ENCODE assay signal across 8 cellular contexts in genomic region chr5:32710335-32710858, GRCh38. TPM values are rescaled to one million over a fixed set of nuclear protein-coding genes. Genes with fewer than 3 reads are reported as not detected.
DNase-seq lines count a peak whose midpoint lies in the region; ATAC-seq and TF ChIP-seq lines count a peak whose summit lies in the region.

No MANE protein-coding gene starts in this region.

- H3K4me3 Mint-ChIP-seq in Caco-2 (ENCODE audit: unreplicated experiment): peak overlapping the region; percentile 76
- peak overlapping the region; percentile 70 for H3K4me3 Mint-ChIP-seq in activated naive CD8-positive, alpha-beta T cell treated with anti-CD3 and anti-CD28 coated beads, Interleukin-2, amount 50 U/mL, for 24 hours

- H3K27me3 ChIP-seq in Caco-2 (replicated peaks; ENCODE audit: control insufficient read depth, insufficient read depth, low read length): no peaks in the 10 kb centered on the region
- H3K27me3 ChIP-seq in iPS-20b (ENCODE audit: insufficient read depth, low read length): peaks cover 79% of the 10 kb centered on the region
- H3K27me3 ChIP-seq in spleen (replicated peaks in 1 of 7): peaks cover 0 to 81% (median 33%) of the 10 kb centered on the region in 7 donors

- H3K36me3 ChIP-seq in Caco-2 (ENCODE audit: control insufficient read depth, insufficient read depth, low read length) (no peaks in the 10 kb centered on the region), iPS-20b (ENCODE audit: insufficient read depth, low read depth, low read length) (no peaks in the 10 kb centered on the region), spleen (no peaks in the 10 kb centered on the region)

- no peaks in the 10 kb centered on the region for H3K4me1 ChIP-seq in Caco-2
- H3K4me1 ChIP-seq in iPS-20b (ENCODE audit: insufficient read depth, low read length): peaks cover 11% of the 10 kb centered on the region; the same call in 1 of the 2 replicates
- H3K4me1 ChIP-seq in spleen: peaks cover 15 to 66% (median 53%) of the 10 kb centered on the region in 6 donors

- WGBS in spleen, 5 donors: 1 to 3% (median 1%) methylated on average over 23 to 29 of the region's 29 CpGs

- CTCF ChIA-PET in Caco-2 (lab: Charles Lee): no interaction called here

- H3K27ac ChIP-seq in iPS-20b (ENCODE audit: low read length) (no peak overlapping the region), spleen (peak overlapping the region in 7 of 8 donors; percentile 33 to 79 (median 68))

- peaks cover 6% of the 10 kb centered on the region for H3K27me3 Mint-ChIP-seq in Caco-2 (ENCODE audit: insufficient read depth, unreplicated experiment)
- peaks cover 61% of the 10 kb centered on the region for H3K27me3 Mint-ChIP-seq in activated naive CD8-positive, alpha-beta T cell treated with anti-CD3 and anti-CD28 coated beads, Interleukin-2, amount 50 U/mL, for 24 hours

- H3K9me3 ChIP-seq in Caco-2 (no peaks in the 10 kb centered on the region), iPS-20b (ENCODE audit: insufficient read depth, low read depth, low read length) (peaks cover 3% of the 10 kb centered on the region; the same call in 1 of the 2 replicates), spleen (no peaks in the 10 kb centered on the region)

- H3K9me3 Mint-ChIP-seq in Caco-2 (ENCODE audit: unreplicated experiment): no peaks in the 10 kb centered on the region
- H3K9me3 Mint-ChIP-seq in activated naive CD8-positive, alpha-beta T cell treated with anti-CD3 and anti-CD28 coated beads, Interleukin-2, amount 50 U/mL, for 24 hours: no peaks in the 10 kb centered on the region

- TF ChIP-seq CTCF in Caco-2 (IDR thresholded peaks at IDR 0.05; ENCODE audit: insufficient read depth in 1 of 2, low read depth in 1 of 2, low read length in 1 of 2, severe bottlenecking in 1 of 2, unreplicated experiment in 1 of 2) (no peak), spleen (IDR thresholded peaks at IDR 0.05 in 8 of 11, conservative IDR thresholded peaks at IDR 0.05 in 3 of 11) (no peak)

- peaks cover 6% of the 10 kb centered on the region for H3K36me3 Mint-ChIP-seq in Caco-2 (ENCODE audit: insufficient read depth, unreplicated experiment)
- H3K36me3 Mint-ChIP-seq in activated naive CD8-positive, alpha-beta T cell treated with anti-CD3 and anti-CD28 coated beads, Interleukin-2, amount 50 U/mL, for 24 hours (ENCODE audit: low read depth): no peaks in the 10 kb centered on the region

- H3K4me1 Mint-ChIP-seq in Caco-2 (ENCODE audit: low read depth, unreplicated experiment): no peaks in the 10 kb centered on the region
- H3K4me1 Mint-ChIP-seq in activated naive CD8-positive, alpha-beta T cell treated with anti-CD3 and anti-CD28 coated beads, Interleukin-2, amount 50 U/mL, for 24 hours: peaks cover 30% of the 10 kb centered on the region

- POLR2A ChIA-PET in Caco-2 (lab: Charles Lee): no interaction called here

- intact Hi-C loops in Caco-2 (cut with micrococcal nuclease; ENCODE audit: unreplicated experiment) (no loop called here), spleen (cut with DNase I; ENCODE audit: low total_unique reads) (no loop called here)

- BruUV-seq in Caco-2 (replicated peaks; lab: Mats Ljungman, UMichigan): no TSS peak

- H3K27ac Mint-ChIP-seq in Caco-2 (ENCODE audit: unreplicated experiment): no peak overlapping the region
- no peak overlapping the region for H3K27ac Mint-ChIP-seq in activated naive CD8-positive, alpha-beta T cell treated with anti-CD3 and anti-CD28 coated beads, Interleukin-2, amount 50 U/mL, for 24 hours

- no peak for TF ChIP-seq POLR2A in spleen (IDR thresholded peaks at IDR 0.05)

- DNase-seq in Caco-2: peak in 1 of 2 experiments; percentile 29
- peak; percentile 13 for DNase-seq in activated naive CD8-positive, alpha-beta T cell treated with anti-CD3 and anti-CD28 coated beads, Interleukin-2, amount 50 U/mL, for 24 hours
- no peak for DNase-seq in spleen
- no peak for DNase-seq in SKM-1 (lab: John Stamatoyannopoulos, UW; ENCODE audit: unreplicated experiment)
- DNase-seq in NCI-H524 treated with DMSO at 0.1 percent for 48 hours (lab: John Stamatoyannopoulos, UW): no peak

- H3K4me3 ChIP-seq in Caco-2 (ENCODE audit: low read depth, low read length) (peak overlapping the region; percentile 36), iPS-20b (ENCODE audit: low read length) (peak overlapping the region; percentile 78), spleen (peak overlapping the region; percentile 38 to 85 (median 60))

- no peak overlapping the region for H3K9ac ChIP-seq in iPS-20b (ENCODE audit: low read depth, low read length)

- peak; percentile 15 for ATAC-seq in HG03432 (IDR thresholded peaks at IDR 0.05; ENCODE audit: unreplicated experiment)
- no peak for ATAC-seq in activated naive CD8-positive, alpha-beta T cell treated with anti-CD3 and anti-CD28 coated beads, Interleukin-2, amount 50 U/mL, for 24 hours
- ATAC-seq in GM21619 (IDR thresholded peaks at IDR 0.05; ENCODE audit: unreplicated experiment): no peak

RNA-seq across cellular contexts. Expression of gene NPR3, which starts 0.7 kb away (rescaled TPM):
- 0.11 and 0.23 TPM in 2 replicates for total RNA-seq in Caco-2 (2022)
- total RNA-seq in spleen: 10 to 100 TPM in 5 of 7 donors, 1 to 10 TPM in 2; 5.4 to 52.4 (median 20.3) TPM
- 1 to 10 TPM in 1 of 3 donors, under 1 TPM in 2; 0.30 to 3.1 (median 0.94) TPM for polyA plus RNA-seq in spleen
